In the genomic region with DNA sequence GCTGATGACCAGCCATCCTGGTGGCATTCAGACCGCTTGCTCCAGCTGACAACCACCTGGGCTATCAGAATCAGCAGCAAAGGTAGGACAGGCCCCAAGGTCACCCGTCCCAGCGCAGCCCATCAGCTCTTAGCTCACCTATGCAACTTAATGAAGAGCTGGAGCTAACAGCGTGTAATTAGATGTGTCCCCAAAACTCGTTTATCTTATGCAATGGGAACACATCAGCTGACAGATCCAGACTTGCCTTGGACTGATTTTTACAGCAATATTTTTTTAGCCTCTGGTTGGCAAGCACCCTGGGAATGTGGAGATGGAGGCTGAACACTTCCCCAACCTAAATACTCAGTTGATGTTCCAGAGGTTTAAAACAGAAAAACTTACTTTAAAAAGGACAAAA, we compare ENCODE assay signal across 10 cellular contexts.
DNase-seq lines count a peak whose midpoint lies in the region; ATAC-seq and TF ChIP-seq lines count a peak whose summit lies in the region.
"Had no signal": no experiment of that assay in that cellular context is flagged by ENCODE, and none has a peak within 500 bp of the region (broad histone marks: within the 10 kb centered on the region; RNA-seq: fewer than 3 reads in every experiment).

No MANE protein-coding gene starts in this region.

- H3K9me3 ChIP-seq in ascending aorta (no peaks in the 10 kb centered on the region), left ventricle myocardium inferior (replicated peaks) (no peaks in the 10 kb centered on the region), sigmoid colon (no peaks in the 10 kb centered on the region)

- H3K27me3 ChIP-seq in ascending aorta (no peaks in the 10 kb centered on the region), left ventricle myocardium inferior (ENCODE audit: low read depth) (no peaks in the 10 kb centered on the region), sigmoid colon (no peaks in the 10 kb centered on the region)

- TF ChIP-seq CTCF in AG10803 (conservative IDR thresholded peaks at IDR 0.05; ENCODE audit: low read length) (no peak), ascending aorta (IDR thresholded peaks at IDR 0.05) (no peak), left ventricle myocardium inferior (IDR thresholded peaks at IDR 0.05; ENCODE audit: borderline replicate concordance) (no peak), sigmoid colon (IDR thresholded peaks at IDR 0.05) (no peak)

- no peak overlapping the region for H3K4me3 ChIP-seq in AG10803 (ENCODE audit: low read length)
- H3K4me3 ChIP-seq in ascending aorta: no peak overlapping the region
- no peak overlapping the region for H3K4me3 ChIP-seq in left ventricle myocardium inferior
- H3K4me3 ChIP-seq in sigmoid colon: no peak overlapping the region

- ATAC-seq in HG03469 (IDR thresholded peaks at IDR 0.05; ENCODE audit: unreplicated experiment) (no peak), GM19397 (IDR thresholded peaks at IDR 0.05; ENCODE audit: unreplicated experiment) (no peak), GM19452 (IDR thresholded peaks at IDR 0.05; ENCODE audit: unreplicated experiment) (no peak)

- TF ChIP-seq POLR2A in sigmoid colon (IDR thresholded peaks at IDR 0.05): no peak

- intact Hi-C loops in ascending aorta (cut with DNase I): loop anchor here (10.0 kb wide), 1 partner anchor 254 kb away; no protein-coding TSS in a partner anchor
- intact Hi-C loops in left ventricle myocardium inferior (cut with micrococcal nuclease): no loop called here
- intact Hi-C loops in sigmoid colon (cut with DNase I): no loop called here

- DNase-seq in AG10803 (ENCODE audit: low read depth): peak; percentile 35
- peak in 1 of 2 donors; percentile 62 for DNase-seq in ascending aorta (ENCODE audit: low spot score in 2 of 2)
- DNase-seq in left ventricle myocardium inferior: no peak
- DNase-seq in sigmoid colon: no peak
- no peak for DNase-seq in OCI-M1 (lab: John Stamatoyannopoulos, UW)
- DNase-seq: activated CD4-positive, alpha-beta T cell treated with anti-CD3 and anti-CD28 coated beads, Interleukin-2, amount 10 ng/mL, durations not matched to agents 24 days and 14 days; activated naive CD4-positive, alpha-beta T cell treated with anti-CD3 and anti-CD28 coated beads, Interleukin-2, amount 10 ng/mL, durations not matched to agents 7 days and 5 days had no signal

- TF ChIP-seq EP300 in sigmoid colon (IDR thresholded peaks at IDR 0.05): no peak

- H3K27ac ChIP-seq in ascending aorta (peak overlapping the region; percentile 97 to 98), left ventricle myocardium inferior (replicated peaks) (peak overlapping the region; percentile 95), sigmoid colon (peak overlapping the region; percentile 76 to 94 (median 90))

- H3K36me3 ChIP-seq in ascending aorta: no peaks in the 10 kb centered on the region
- no peaks in the 10 kb centered on the region for H3K36me3 ChIP-seq in left ventricle myocardium inferior
- no peaks in the 10 kb centered on the region for H3K36me3 ChIP-seq in sigmoid colon

- WGBS in sigmoid colon, 2 donors: 84 to 86% methylated on average over 5 of the region's 5 CpGs

- H3K4me1 ChIP-seq in ascending aorta: peaks cover 70 to 94% of the 10 kb centered on the region in 2 donors
- H3K4me1 ChIP-seq in left ventricle myocardium inferior: peaks cover 91% of the 10 kb centered on the region
- H3K4me1 ChIP-seq in sigmoid colon: peaks cover 0 to 79% (median 74%) of the 10 kb centered on the region in 4 donors
